14 cellular contexts compared by ENCODE assay signal in genomic region chr2:191665286-191665685, GRCh38. TPM values are rescaled to one million over a fixed set of nuclear protein-coding genes. Genes with fewer than 3 reads are reported as not detected.
DNase-seq lines count a peak whose midpoint lies in the region; ATAC-seq, FAIRE-seq and TF ChIP-seq lines count a peak whose summit lies in the region.
"Had no signal": no experiment of that assay in that cellular context is flagged by ENCODE, and none has a peak within 500 bp of the region (broad histone marks: within the 10 kb centered on the region; RNA-seq: fewer than 3 reads in every experiment).

No MANE protein-coding gene starts in this region.

- peak; percentile 8 for FAIRE-seq in endothelial cell of umbilical vein (lab: Jason Lieb, UNC)
- FAIRE-seq: frontal cortex had no signal

- peaks cover 26% of the 10 kb centered on the region for H3K4me1 ChIP-seq in PC-3 (ENCODE audit: insufficient read depth, low read length)
- peaks cover 12% of the 10 kb centered on the region for H3K4me1 ChIP-seq in endothelial cell of umbilical vein (ENCODE audit: control insufficient read depth, extremely low read depth, insufficient read depth, low read length)
- peaks cover 5% of the 10 kb centered on the region for H3K4me1 ChIP-seq in smooth muscle cell (ENCODE audit: low read depth)
- H3K4me1 ChIP-seq: Peyer's patch had no signal

- CTCF ChIA-PET in PC-3 (lab: Charles Lee): no interaction called here
- CTCF ChIA-PET in endothelial cell of umbilical vein (lab: Charles Lee): no interaction called here

- POLR2A ChIA-PET in PC-3 (lab: Charles Lee; ENCODE audit: unreplicated experiment): interaction anchor here (0.7 kb wide), 1 partner anchor 12 kb away, joined by 4 read pairs; no protein-coding TSS in a partner anchor
- POLR2A ChIA-PET in endothelial cell of umbilical vein (lab: Charles Lee): no interaction called here

- no peaks in the 10 kb centered on the region for H3F3A ChIP-seq in PC-3 (ENCODE audit: low read length, unreplicated experiment)
- no peaks in the 10 kb centered on the region for H3F3A ChIP-seq in smooth muscle cell (ENCODE audit: low read depth)

- H3K36me3 ChIP-seq in PC-3 (ENCODE audit: low read depth, low read length) (no peaks in the 10 kb centered on the region), endothelial cell of umbilical vein (ENCODE audit: control insufficient read depth in 2 of 2, extremely low read depth in 1 of 2, insufficient read depth in 2 of 2, low read length in 2 of 2) (no peaks in the 10 kb centered on the region), smooth muscle cell (ENCODE audit: low read depth) (no peaks in the 10 kb centered on the region)
- H3K36me3 ChIP-seq: cardiac muscle cell, Peyer's patch, WERI-Rb-1 had no signal

- H3K36me3 Mint-ChIP-seq in activated naive CD4-positive, alpha-beta T cell treated with anti-CD3 and anti-CD28 coated beads, Interleukin-2, amount 50 U/mL, for 72 hours: peaks cover 8 to 9% of the 10 kb centered on the region in 2 donors

- H3K79me2 ChIP-seq in PC-3 (ENCODE audit: low read length) (no peaks in the 10 kb centered on the region), endothelial cell of umbilical vein (ENCODE audit: control insufficient read depth, insufficient read depth, low read length) (no peaks in the 10 kb centered on the region), smooth muscle cell (ENCODE audit: low read depth) (no peaks in the 10 kb centered on the region)

- H3K4me2 ChIP-seq in PC-3 (ENCODE audit: low read length) (peak overlapping the region; percentile 5; the same call in 1 of the 2 replicates), endothelial cell of umbilical vein (ENCODE audit: insufficient read depth, low read length) (no peak overlapping the region), smooth muscle cell (peak overlapping the region; percentile 5)

- no peak overlapping the region for H3K9ac ChIP-seq in PC-3 (ENCODE audit: low read length)
- H3K9ac ChIP-seq in endothelial cell of umbilical vein (replicated peaks; ENCODE audit: extremely low read depth, insufficient read depth, low read length): no peak overlapping the region
- H3K9ac ChIP-seq in smooth muscle cell (ENCODE audit: low read depth): no peak overlapping the region
- H3K9ac ChIP-seq: KMS-11 had no signal

- H4K20me1 ChIP-seq in PC-3 (ENCODE audit: low read length): no peaks in the 10 kb centered on the region
- H4K20me1 ChIP-seq in endothelial cell of umbilical vein (replicated peaks; ENCODE audit: control insufficient read depth, extremely low read depth, insufficient read depth, low read length): no peaks in the 10 kb centered on the region
- no peaks in the 10 kb centered on the region for H4K20me1 ChIP-seq in smooth muscle cell (ENCODE audit: low read depth)

- peak overlapping the region in 1 of 2 donors; percentile 64 for H3K27ac Mint-ChIP-seq in activated naive CD4-positive, alpha-beta T cell treated with anti-CD3 and anti-CD28 coated beads, Interleukin-2, amount 50 U/mL, for 72 hours

- peaks cover 8 to 10% of the 10 kb centered on the region in 2 donors for H3K9me3 Mint-ChIP-seq in activated naive CD4-positive, alpha-beta T cell treated with anti-CD3 and anti-CD28 coated beads, Interleukin-2, amount 50 U/mL, for 72 hours
- H3K9me3 Mint-ChIP-seq: activated T-cell treated with anti-CD3 and anti-CD28 coated beads, Interleukin-2, amount 50 U/mL, for 4 hours had no signal

- no peaks in the 10 kb centered on the region for H3K9me2 ChIP-seq in PC-3 (replicated peaks; ENCODE audit: low read length)

- H3K9me3 ChIP-seq in PC-3 (ENCODE audit: low read length) (no peaks in the 10 kb centered on the region), endothelial cell of umbilical vein (replicated peaks; ENCODE audit: control insufficient read depth, insufficient read depth, low read length) (no peaks in the 10 kb centered on the region), smooth muscle cell (replicated peaks; ENCODE audit: low read depth) (no peaks in the 10 kb centered on the region)
- H3K9me3 ChIP-seq: Peyer's patch had no signal

- no peak for TF ChIP-seq POLR2A in endothelial cell of umbilical vein (IDR thresholded peaks at IDR 0.05; ENCODE audit: low read depth, low read length)

- intact Hi-C loops in PC-3 (cut with micrococcal nuclease): no loop called here
- intact Hi-C loops in endothelial cell of umbilical vein (cut with micrococcal nuclease): no loop called here

- no peaks in the 10 kb centered on the region for H3K9me1 ChIP-seq in endothelial cell of umbilical vein (replicated peaks; ENCODE audit: control insufficient read depth, extremely low read depth, insufficient read depth, low read length)

- no peak overlapping the region for H3K4me3 ChIP-seq in PC-3 (ENCODE audit: low read length)
- no peak overlapping the region for H3K4me3 ChIP-seq in endothelial cell of umbilical vein (replicated peaks in 1 of 3; ENCODE audit: insufficient read depth in 1 of 3, low read depth in 1 of 3, low read length in 3 of 3)
- no peak overlapping the region for H3K4me3 ChIP-seq in smooth muscle cell
- H3K4me3 ChIP-seq: cardiac muscle cell, Peyer's patch had no signal

- peak; percentile 62 to 87 for ATAC-seq in activated naive CD4-positive, alpha-beta T cell treated with anti-CD3 and anti-CD28 coated beads, Interleukin-2, amount 50 U/mL, for 72 hours
- ATAC-seq in PC-3 (peak; percentile 85), GM19328 (IDR thresholded peaks at IDR 0.05; ENCODE audit: unreplicated experiment) (no peak)
- ATAC-seq: activated T-cell treated with anti-CD3 and anti-CD28 coated beads, Interleukin-2, amount 50 U/mL, for 4 hours had no signal

- BruUV-seq in PC-3 (replicated peaks; lab: Mats Ljungman, UMichigan) (no TSS peak), endothelial cell of umbilical vein (replicated peaks; lab: Mats Ljungman, UMichigan) (no TSS peak)

- TF ChIP-seq CTCF in PC-3 (conservative IDR thresholded peaks at IDR 0.05; ENCODE audit: low read depth, low read length): no peak
- no peak for TF ChIP-seq CTCF in endothelial cell of umbilical vein (IDR thresholded peaks at IDR 0.05; ENCODE audit: extremely low read depth in 1 of 2, insufficient read depth in 1 of 2, low read depth in 1 of 2, low read length in 2 of 2)
- TF ChIP-seq CTCF in smooth muscle cell (IDR thresholded peaks at IDR 0.05; ENCODE audit: borderline replicate concordance, insufficient read depth, poor library complexity, severe bottlenecking): no peak

- H3K27ac ChIP-seq in PC-3 (ENCODE audit: low read length) (peak overlapping the region; percentile 63), endothelial cell of umbilical vein (ENCODE audit: insufficient read depth, low read depth, low read length) (peak overlapping the region; percentile 8), smooth muscle cell (ENCODE audit: low read depth) (peak overlapping the region; percentile 83)
- H3K27ac ChIP-seq: cardiac muscle cell, KMS-11, Peyer's patch, WERI-Rb-1 had no signal

- dilution Hi-C loops in endothelial cell of umbilical vein (cut with MboI; ENCODE audit: extremely low pct_ligation_motif_present, low sequenced_read_pairs): no loop called here

- no peak for DNase-seq in activated naive CD4-positive, alpha-beta T cell treated with anti-CD3 and anti-CD28 coated beads, Interleukin-2, amount 50 U/mL, for 72 hours (ENCODE audit: low spot score in 2 of 2)
- DNase-seq in activated naive CD4-positive, alpha-beta T cell (lab: John Stamatoyannopoulos, UW): no peak
- DNase-seq in PC-3 (peak; percentile 72), endothelial cell of umbilical vein (ENCODE audit: low read depth, low spot score) (peak; percentile 48), smooth muscle cell (lab: John Stamatoyannopoulos, UW; ENCODE audit: unreplicated experiment) (no peak), inferior parietal cortex (ENCODE audit: extremely low spot score) (no peak), anterior cingulate cortex (lab: John Stamatoyannopoulos, UW) (no peak)
- DNase-seq: activated T-cell treated with anti-CD3 and anti-CD28 coated beads, Interleukin-2, amount 50 U/mL, for 4 hours; Peyer's patch; WERI-Rb-1 had no signal

- H2AFZ ChIP-seq in PC-3 (ENCODE audit: low read length): no peak overlapping the region
- no peak overlapping the region for H2AFZ ChIP-seq in endothelial cell of umbilical vein (ENCODE audit: low read depth, low read length)
- H2AFZ ChIP-seq in smooth muscle cell (ENCODE audit: low read depth): no peak overlapping the region

- no peaks in the 10 kb centered on the region for H3K27me3 ChIP-seq in PC-3 (ENCODE audit: low read length)
- no peaks in the 10 kb centered on the region for H3K27me3 ChIP-seq in endothelial cell of umbilical vein (ENCODE audit: control insufficient read depth in 2 of 2, insufficient read depth in 2 of 2, low read length in 2 of 2)
- H3K27me3 ChIP-seq in smooth muscle cell (ENCODE audit: low read depth): no peaks in the 10 kb centered on the region
- H3K27me3 ChIP-seq: cardiac muscle cell, Peyer's patch had no signal

TF ChIP-seq in endothelial cell of umbilical vein, 7 proteins besides CTCF, POLR2A, EP300 and RAD21:
- TF ChIP-seq MYC (IDR thresholded peaks at IDR 0.05; ENCODE audit: low read depth, low read length): no peak
- TF ChIP-seq POLR2AphosphoS5 (IDR thresholded peaks at IDR 0.05; ENCODE audit: insufficient read depth, low read depth, low read length): peak; percentile 66
- no peak for TF ChIP-seq MAX (IDR thresholded peaks at IDR 0.05; ENCODE audit: insufficient read depth, insufficient read length)
- TF ChIP-seq JUN (IDR thresholded peaks at IDR 0.05; ENCODE audit: borderline replicate concordance, insufficient read depth, insufficient read length, low read depth): peak; percentile 41
- TF ChIP-seq GATA2 (IDR thresholded peaks at IDR 0.05; ENCODE audit: insufficient read depth, insufficient read length, low read depth, low read length): peak; percentile 86
- TF ChIP-seq EZH2 (IDR thresholded peaks at IDR 0.05; ENCODE audit: borderline replicate concordance, low read depth, low read length, severe bottlenecking): no peak
- peak; percentile 95 for TF ChIP-seq FOS (IDR thresholded peaks at IDR 0.05; ENCODE audit: borderline replicate concordance, insufficient read depth, low read length)

RNA-seq across cellular contexts. Expression of gene NABP1, which starts 12.7 kb away (rescaled TPM):
- 10 to 100 TPM; 53.7 to 59.7 TPM for total RNA-seq in activated naive CD4-positive, alpha-beta T cell treated with anti-CD3 and anti-CD28 coated beads, Interleukin-2, amount 50 U/mL, for 72 hours
- total RNA-seq in PC-3 (2014; rRNA removed) (45.4 and 56.8 TPM in 2 replicates), endothelial cell of umbilical vein (42.4 and 47.6 TPM in 2 replicates), smooth muscle cell (38.3 and 44.9 TPM in 2 replicates)
- polyA plus RNA-seq in endothelial cell of umbilical vein (9.1 and 14.7 TPM in 2 replicates), smooth muscle cell (7.8 and 20.4 TPM in 2 replicates)
- 4.4 and 6.3 TPM in 2 replicates for polyA plus RNA-seq in endothelial cell of umbilical vein (2011; cell fraction: cytosol; rRNA removed)
- polyA plus RNA-seq in endothelial cell of umbilical vein (2011; cell fraction: nucleus; rRNA removed): 98.7 and 150 TPM in 2 replicates
- polyA plus RNA-seq in endothelial cell of umbilical vein (2012): 34.6 and 55.6 TPM in 2 replicates
- polyA minus RNA-seq in endothelial cell of umbilical vein: 31.0 and 38.3 TPM in 2 replicates
- polyA minus RNA-seq in endothelial cell of umbilical vein (2011; cell fraction: cytosol; rRNA and poly(A)+ RNA removed): 9.1 TPM
- polyA minus RNA-seq in endothelial cell of umbilical vein (2011; cell fraction: nucleus; rRNA and poly(A)+ RNA removed): 136 and 161 TPM in 2 replicates

Comparison
In these comparisons a context has a peak if more than half of its experiments do, and no peak if none do; other contexts are left out.
1. DNase-seq: peak in PC-3 (single experiment) and endothelial cell of umbilical vein (single experiment); none in activated naive CD4-positive, alpha-beta T cell treated with anti-CD3 and anti-CD28 coated beads, Interleukin-2, amount 50 U/mL, for 72 hours (0 of 2), activated naive CD4-positive, alpha-beta T cell (0 of 4), smooth muscle cell (single experiment), inferior parietal cortex (single experiment) and anterior cingulate cortex (0 of 58).
2. H3K27ac ChIP-seq: peak in every context shown above with its lines; median percentile 83 in smooth muscle cell; 63 in PC-3; 8 in endothelial cell of umbilical vein.